ENCODE assay signal across 8 cellular contexts in the genomic region with DNA sequence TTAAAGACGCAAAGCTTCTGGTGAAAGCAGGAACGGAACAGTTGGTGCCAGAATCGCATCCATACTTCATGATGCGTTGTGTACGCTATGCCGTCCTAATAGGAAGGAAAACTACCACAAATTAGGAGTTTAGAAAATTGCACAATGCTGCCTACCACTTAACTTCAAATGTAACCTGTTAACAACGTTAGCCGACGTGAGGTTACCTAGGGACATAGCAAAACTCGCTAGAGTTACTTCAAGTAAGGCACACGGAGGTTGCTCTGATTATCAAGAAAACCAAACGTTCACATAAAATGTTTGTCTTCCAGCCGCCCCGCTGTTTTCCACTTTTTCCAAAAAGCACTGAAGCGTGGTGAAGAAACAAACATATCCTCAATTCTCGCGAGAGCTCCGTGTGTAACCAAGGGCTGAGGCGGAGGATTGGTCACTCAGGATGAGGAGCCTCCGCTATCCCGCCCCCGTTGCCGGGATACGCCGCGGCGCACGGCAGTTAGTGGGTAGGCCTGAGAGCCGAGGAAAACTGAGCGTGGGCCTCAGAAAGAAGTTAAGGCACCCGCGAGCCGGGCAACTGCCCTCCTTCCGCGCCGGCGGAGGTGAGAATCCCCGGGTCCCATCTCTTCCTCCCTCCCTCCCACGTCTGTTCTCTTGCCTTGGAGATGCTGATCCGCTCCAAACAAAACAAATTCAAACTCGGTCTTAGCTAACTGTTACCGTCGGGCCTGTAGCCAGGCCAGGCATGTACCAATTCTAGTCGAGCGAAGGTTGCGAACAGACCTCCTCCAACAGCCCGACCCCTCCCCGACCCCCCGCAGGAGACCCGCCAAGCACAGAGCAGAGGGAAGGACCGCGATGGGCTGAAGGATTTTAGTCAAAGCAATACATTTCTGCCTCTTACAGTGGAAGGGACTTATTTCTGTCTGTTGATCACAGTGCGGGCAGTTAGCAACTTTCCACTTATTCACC. TPM values are rescaled to one million over a fixed set of nuclear protein-coding genes. Genes with fewer than 3 reads are reported as not detected.
A peak's percentile ranks its signal among the peaks of the same experiment; 100 is the strongest.
DNase-seq lines count a peak whose midpoint lies in the region; ATAC-seq and TF ChIP-seq lines count a peak whose summit lies in the region.

Gene IFT74, plus strand, starts transcription at position 492 of the 966 bp plus-strand sequence. CDS start 5,556 bp downstream, outside the sequence.

- TF ChIP-seq CTCF in fibroblast of mammary gland (conservative IDR thresholded peaks at IDR 0.05; ENCODE audit: control insufficient read depth, insufficient read depth, low read depth, low read length) = no peak

- intact Hi-C loops in activated T-helper 2 cell treated with anti-CD3 and anti-CD28 coated beads, Interferon-gamma antibody, Interleukin-2, Interleukin-4, amounts not matched to agents 10 μg/mL and 5 μg/mL and 100 μg/mL, durations not matched to agents 14 hours and 24 hours and 36 hours (cut with micrococcal nuclease) = loop anchor here (1.0 kb wide), 2 partner anchors 9 to 64 kb away; partner anchors contain the start of genes CAAP1 and PLAA
- intact Hi-C loops in naive thymus-derived CD4-positive, alpha-beta T cell (cut with micrococcal nuclease) = loop anchor here (1.0 to 2.0 kb wide), 4 partner anchors 9 to 617 kb away; partner anchors contain the start of genes C9orf72 (in 2 of the 2), CAAP1 (in 2 of the 2) and PLAA (in 2 of the 2)

- POLR2A ChIA-PET in naive thymus-derived CD4-positive, alpha-beta T cell (lab: Charles Lee) = interaction anchor here (0.6 to 2.8 kb wide), 10 partner anchors 9 to 617 kb away, joined by 3 to 20 read pairs (median 4); partner anchors contain the start of genes C9orf72, CAAP1 and PLAA

- peaks cover 34% of the 10 kb centered on the region for H3K4me1 Mint-ChIP-seq in activated T-helper 2 cell treated with anti-CD3 and anti-CD28 coated beads, Interferon-gamma antibody, Interleukin-2, Interleukin-4, amounts not matched to agents 10 μg/mL and 5 μg/mL and 100 μg/mL, durations not matched to agents 14 hours and 24 hours and 36 hours (ENCODE audit: low read depth)
- H3K4me1 Mint-ChIP-seq in naive thymus-derived CD4-positive, alpha-beta T cell = peaks cover 13 to 47% (median 38%) of the 10 kb centered on the region in 7 donors
- H3K4me1 Mint-ChIP-seq in stimulated activated memory B cell treated with anti-CD40 and anti-IgM and Interleukin-4, amounts not matched to agents 10 μg/mL and 1 μg/mL and 100 μg/mL, for 72 hours = peaks cover 19% of the 10 kb centered on the region

- H3K4me3 Mint-ChIP-seq in activated T-helper 2 cell treated with anti-CD3 and anti-CD28 coated beads, Interferon-gamma antibody, Interleukin-2, Interleukin-4, amounts not matched to agents 10 μg/mL and 5 μg/mL and 100 μg/mL, durations not matched to agents 14 hours and 24 hours and 36 hours (ENCODE audit: low read depth) = peak within 1 kb of the TSS; percentile 86
- peak within 1 kb of the TSS; percentile 80 to 99 (median 95) for H3K4me3 Mint-ChIP-seq in naive thymus-derived CD4-positive, alpha-beta T cell
- peak within 1 kb of the TSS; percentile 81 for H3K4me3 Mint-ChIP-seq in stimulated activated memory B cell treated with anti-CD40 and anti-IgM and Interleukin-4, amounts not matched to agents 10 μg/mL and 1 μg/mL and 100 μg/mL, for 72 hours

- peaks cover 45% of the 10 kb centered on the region for H3K79me2 ChIP-seq in Karpas-422 (ENCODE audit: low read length)

- H3K27me3 Mint-ChIP-seq in activated T-helper 2 cell treated with anti-CD3 and anti-CD28 coated beads, Interferon-gamma antibody, Interleukin-2, Interleukin-4, amounts not matched to agents 10 μg/mL and 5 μg/mL and 100 μg/mL, durations not matched to agents 14 hours and 24 hours and 36 hours (ENCODE audit: low read depth) = no peaks in the 10 kb centered on the region
- H3K27me3 Mint-ChIP-seq in naive thymus-derived CD4-positive, alpha-beta T cell = no peaks in the 10 kb centered on the region
- H3K27me3 Mint-ChIP-seq in stimulated activated memory B cell treated with anti-CD40 and anti-IgM and Interleukin-4, amounts not matched to agents 10 μg/mL and 1 μg/mL and 100 μg/mL, for 72 hours = no peaks in the 10 kb centered on the region

- H2AFZ ChIP-seq in Karpas-422 (ENCODE audit: low read length) = peak within 1 kb of the TSS; percentile 71

- no peaks in the 10 kb centered on the region for H3K36me3 Mint-ChIP-seq in activated T-helper 2 cell treated with anti-CD3 and anti-CD28 coated beads, Interferon-gamma antibody, Interleukin-2, Interleukin-4, amounts not matched to agents 10 μg/mL and 5 μg/mL and 100 μg/mL, durations not matched to agents 14 hours and 24 hours and 36 hours (ENCODE audit: low read depth)
- peaks cover 0 to 3% (median 0%) of the 10 kb centered on the region in 5 donors for H3K36me3 Mint-ChIP-seq in naive thymus-derived CD4-positive, alpha-beta T cell
- no peaks in the 10 kb centered on the region for H3K36me3 Mint-ChIP-seq in stimulated activated memory B cell treated with anti-CD40 and anti-IgM and Interleukin-4, amounts not matched to agents 10 μg/mL and 1 μg/mL and 100 μg/mL, for 72 hours

- peak within 1 kb of the TSS; percentile 92 for H3K27ac Mint-ChIP-seq in activated T-helper 2 cell treated with anti-CD3 and anti-CD28 coated beads, Interferon-gamma antibody, Interleukin-2, Interleukin-4, amounts not matched to agents 10 μg/mL and 5 μg/mL and 100 μg/mL, durations not matched to agents 14 hours and 24 hours and 36 hours
- peak within 1 kb of the TSS; percentile 91 to 98 (median 96) for H3K27ac Mint-ChIP-seq in naive thymus-derived CD4-positive, alpha-beta T cell
- H3K27ac Mint-ChIP-seq in stimulated activated memory B cell treated with anti-CD40 and anti-IgM and Interleukin-4, amounts not matched to agents 10 μg/mL and 1 μg/mL and 100 μg/mL, for 72 hours = peak within 1 kb of the TSS; percentile 96

- H3K36me3 ChIP-seq in Karpas-422 (ENCODE audit: insufficient read depth, low read length) = no peaks in the 10 kb centered on the region
- no peaks in the 10 kb centered on the region for H3K36me3 ChIP-seq in naive thymus-derived CD4-positive, alpha-beta T cell (ENCODE audit: control insufficient read depth in 2 of 3, insufficient read depth in 3 of 3, low read length in 3 of 3)

- peak within 1 kb of the TSS; percentile 90 for H3K4me3 ChIP-seq in Karpas-422 (ENCODE audit: low read length)
- peak within 1 kb of the TSS; percentile 80 for H3K4me3 ChIP-seq in fibroblast of mammary gland (ENCODE audit: control insufficient read depth, low read depth, low read length)
- H3K4me3 ChIP-seq in naive thymus-derived CD4-positive, alpha-beta T cell (ENCODE audit: low read length) = peak within 1 kb of the TSS; percentile 76

- no peaks in the 10 kb centered on the region for H3K27me3 ChIP-seq in Karpas-422 (ENCODE audit: low read length)
- H3K27me3 ChIP-seq in naive thymus-derived CD4-positive, alpha-beta T cell (ENCODE audit: control insufficient read depth in 2 of 2, insufficient read depth in 2 of 2, low read length in 2 of 2) = no peaks in the 10 kb centered on the region

- ATAC-seq in GM21786 (IDR thresholded peaks at IDR 0.05; ENCODE audit: unreplicated experiment) = peak; percentile 94
- ATAC-seq in naive thymus-derived CD4-positive, alpha-beta T cell = peak; percentile 100
- peak; percentile 100 for ATAC-seq in stimulated activated memory B cell treated with anti-CD40 and anti-IgM and Interleukin-4, amounts not matched to agents 10 μg/mL and 1 μg/mL and 100 μg/mL, for 72 hours

- no peaks in the 10 kb centered on the region for H3K9me3 Mint-ChIP-seq in activated T-helper 2 cell treated with anti-CD3 and anti-CD28 coated beads, Interferon-gamma antibody, Interleukin-2, Interleukin-4, amounts not matched to agents 10 μg/mL and 5 μg/mL and 100 μg/mL, durations not matched to agents 14 hours and 24 hours and 36 hours
- H3K9me3 Mint-ChIP-seq in naive thymus-derived CD4-positive, alpha-beta T cell = no peaks in the 10 kb centered on the region
- no peaks in the 10 kb centered on the region for H3K9me3 Mint-ChIP-seq in stimulated activated memory B cell treated with anti-CD40 and anti-IgM and Interleukin-4, amounts not matched to agents 10 μg/mL and 1 μg/mL and 100 μg/mL, for 72 hours

- peaks cover 33% of the 10 kb centered on the region for H3K4me1 ChIP-seq in Karpas-422 (ENCODE audit: low read length)
- H3K4me1 ChIP-seq in naive thymus-derived CD4-positive, alpha-beta T cell (ENCODE audit: control insufficient read depth in 2 of 2, insufficient read depth in 2 of 2, low read length in 2 of 2) = peaks cover 0 to 3% of the 10 kb centered on the region in 2 donors

- peak within 1 kb of the TSS; percentile 84 for H3K4me2 ChIP-seq in Karpas-422 (ENCODE audit: low read depth, low read length, poor library complexity, severe bottlenecking)

- no peaks in the 10 kb centered on the region for H3K9me2 ChIP-seq in Karpas-422 (replicated peaks; ENCODE audit: insufficient read depth, low read length)

- no peaks in the 10 kb centered on the region for H4K20me1 ChIP-seq in Karpas-422 (ENCODE audit: insufficient read depth, low read depth, low read length)

- H3K9me3 ChIP-seq in Karpas-422 (ENCODE audit: low read length) = no peaks in the 10 kb centered on the region
- no peaks in the 10 kb centered on the region for H3K9me3 ChIP-seq in naive thymus-derived CD4-positive, alpha-beta T cell (ENCODE audit: control insufficient read depth in 2 of 3, low read length in 3 of 3)

- CTCF ChIA-PET in naive thymus-derived CD4-positive, alpha-beta T cell (lab: Charles Lee) = interaction anchor here (1.2 kb wide), 1 partner anchor 11 kb away, joined by 3 read pairs; no protein-coding TSS in a partner anchor

- H3K27ac ChIP-seq in Karpas-422 (ENCODE audit: low read length) = peak within 1 kb of the TSS; percentile 83
- peak within 1 kb of the TSS; percentile 82 for H3K27ac ChIP-seq in naive thymus-derived CD4-positive, alpha-beta T cell (ENCODE audit: low read depth, low read length)

- DNase-seq in DMS79 treated with DMSO at 0.1 percent for 48 hours (lab: John Stamatoyannopoulos, UW) (peak; percentile 92), Karpas-422 (peak; percentile 99), RPMI8226 (peak; percentile 96), fibroblast of mammary gland (ENCODE audit: low read depth) (peak; percentile 98)
- DNase-seq in activated T-helper 2 cell treated with anti-CD3 and anti-CD28 coated beads, Interferon-gamma antibody, Interleukin-2, Interleukin-4, amounts not matched to agents 10 μg/mL and 5 μg/mL and 100 μg/mL, durations not matched to agents 14 hours and 24 hours and 36 hours (ENCODE audit: low spot score) = peak; percentile 92
- peak; percentile 84 to 97 (median 93) for DNase-seq in naive thymus-derived CD4-positive, alpha-beta T cell

- H3K9ac ChIP-seq in Karpas-422 (ENCODE audit: low read length) = peak within 1 kb of the TSS; percentile 93

RNA-seq across cellular contexts. Expression of gene IFT74, which starts in this region (rescaled TPM):
- 25.8 and 29.3 TPM in 2 replicates for total RNA-seq in Karpas-422 (2014; rRNA removed; shearing (Covaris generic); ENCODE audit: low replicate concordance)
- 8.3 and 10.4 TPM in 2 replicates for total RNA-seq in activated T-helper 2 cell treated with anti-CD3 and anti-CD28 coated beads, Interferon-gamma antibody, Interleukin-2, Interleukin-4, amounts not matched to agents 10 μg/mL and 5 μg/mL and 100 μg/mL, durations not matched to agents 14 hours and 24 hours and 36 hours
- 10 to 100 TPM in 2 of 5 experiments, 1 to 10 TPM in 3; 8.0 to 11.6 (median 9.7) TPM for total RNA-seq in naive thymus-derived CD4-positive, alpha-beta T cell
- 10 to 100 TPM in 1 of 2 donors, 1 to 10 TPM in 1; 9.0 to 12.4 TPM for polyA plus RNA-seq in naive thymus-derived CD4-positive, alpha-beta T cell

Comparison
In these comparisons a context has a peak if more than half of its experiments do, and no peak if none do; other contexts are left out.
1. Peak in every context shown above with its lines: DNase-seq, ATAC-seq, H3K4me3 ChIP-seq and H3K27ac ChIP-seq.